Comparison of ENCODE assay signal across 19 cellular contexts in genomic region chr5:149015126-149015525, GRCh38. TPM values are rescaled to one million over a fixed set of nuclear protein-coding genes. Genes with fewer than 3 reads are reported as not detected.
DNase-seq lines count a peak whose midpoint lies in the region; TF ChIP-seq lines count a peak whose summit lies in the region.
"Had no signal": no experiment of that assay in that cellular context is flagged by ENCODE, and none has a peak within 500 bp of the region (broad histone marks: within the 10 kb centered on the region; RNA-seq: fewer than 3 reads in every experiment).

No MANE protein-coding gene starts in this region.

- 83 to 95% (median 89%) methylated on average over 1 of the region's 1 CpG for WGBS in ovary, 3 donors
- 83 to 94% methylated on average over 1 of the region's 1 CpG for WGBS in transverse colon (ENCODE audit: low coverage in 1 of 2), 2 donors

- H3K27ac ChIP-seq in ovary (no peak overlapping the region), ascending aorta (no peak overlapping the region), transverse colon (no peak overlapping the region)
- H3K27ac ChIP-seq: PC-9 had no signal

- in situ Hi-C loops in SK-MEL-5 (cut with HindIII; ENCODE audit: low pct_unique_long_range_greater_than_20kb, low sequenced_read_pairs) (no loop called here), transverse colon (cut with MboI; ENCODE audit: low pct_ligation_motif_present in 1 of 4, low pct_unique_long_range_greater_than_20kb in 1 of 4, low sequenced_read_pairs in 3 of 4) (no loop called here)

- H3K4me1 ChIP-seq in BE2C = peaks cover 39% of the 10 kb centered on the region
- no peaks in the 10 kb centered on the region for H3K4me1 ChIP-seq in ovary (ENCODE audit: insufficient read depth)
- no peaks in the 10 kb centered on the region for H3K4me1 ChIP-seq in ascending aorta
- H3K4me1 ChIP-seq in transverse colon = peaks cover 0 to 4% (median 0%) of the 10 kb centered on the region in 4 donors
- H3K4me1 ChIP-seq: Caco-2 had no signal

- H3K9me3 ChIP-seq in BE2C = no peaks in the 10 kb centered on the region
- H3K9me3 ChIP-seq in ovary = no peaks in the 10 kb centered on the region
- no peaks in the 10 kb centered on the region for H3K9me3 ChIP-seq in ascending aorta
- no peaks in the 10 kb centered on the region for H3K9me3 ChIP-seq in transverse colon
- H3K9me3 ChIP-seq: Caco-2 had no signal

- no peak for TF ChIP-seq CTCF in BE2C (IDR thresholded peaks at IDR 0.05; ENCODE audit: low read depth, low read length)
- no peak for TF ChIP-seq CTCF in ovary (IDR thresholded peaks at IDR 0.05)
- no peak for TF ChIP-seq CTCF in ascending aorta (IDR thresholded peaks at IDR 0.05)
- TF ChIP-seq CTCF in transverse colon (IDR thresholded peaks at IDR 0.05) = no peak

- intact Hi-C loops in ovary (cut with DNase I) = no loop called here
- intact Hi-C loops in ascending aorta (cut with DNase I) = no loop called here
- intact Hi-C loops in transverse colon (cut with DNase I; ENCODE audit: low total_unique reads) = no loop called here

- H3K27me3 ChIP-seq in BE2C = no peaks in the 10 kb centered on the region
- H3K27me3 ChIP-seq in ovary = no peaks in the 10 kb centered on the region
- no peaks in the 10 kb centered on the region for H3K27me3 ChIP-seq in ascending aorta
- H3K27me3 ChIP-seq in transverse colon = no peaks in the 10 kb centered on the region

- TF ChIP-seq POLR2A in ovary (IDR thresholded peaks at IDR 0.05) = no peak
- no peak for TF ChIP-seq POLR2A in transverse colon (IDR thresholded peaks at IDR 0.05)

- no peaks in the 10 kb centered on the region for H3K36me3 ChIP-seq in BE2C
- H3K36me3 ChIP-seq in ovary = no peaks in the 10 kb centered on the region
- H3K36me3 ChIP-seq in ascending aorta = no peaks in the 10 kb centered on the region
- no peaks in the 10 kb centered on the region for H3K36me3 ChIP-seq in transverse colon

- H3K4me3 ChIP-seq in BE2C (ENCODE audit: low read depth, low read length) = no peak overlapping the region
- H3K4me3 ChIP-seq in ovary = no peak overlapping the region
- no peak overlapping the region for H3K4me3 ChIP-seq in ascending aorta
- H3K4me3 ChIP-seq in transverse colon = no peak overlapping the region
- H3K4me3 ChIP-seq: PC-9 had no signal

- DNase-seq in BE2C (peak; percentile 76), HT1080 (ENCODE audit: low read depth) (peak; percentile 71), SK-MEL-5 (ENCODE audit: low read depth, low spot score) (peak; percentile 21), foreskin melanocyte (peak; percentile 40), ovary (no peak), ascending aorta (ENCODE audit: low spot score in 2 of 2) (no peak), transverse colon (no peak), NCI-H524 (lab: John Stamatoyannopoulos, UW) (no peak)
- DNase-seq: ACHN; Caco-2; CD4-positive, CD25-positive, alpha-beta regulatory T cell; DMS53; GOT3; NCI-H1417; NCI-H187; NCI-H2107; NCI-H2227 treated with DMSO at 0.1 percent for 48 hours; NCI-H524 treated with DMSO at 0.1 percent for 48 hours; PC-9 had no signal

- TF ChIP-seq EP300 in ovary (IDR thresholded peaks at IDR 0.05) = no peak
- no peak for TF ChIP-seq EP300 in transverse colon (IDR thresholded peaks at IDR 0.05; ENCODE audit: low read depth)

RNA-seq across cellular contexts. Expression of gene SH3TC2, which starts 47.7 kb away (rescaled TPM):
- polyA plus RNA-seq in BE2C (2012; ENCODE audit: insufficient read depth, insufficient read length, low read depth) = 1.4 TPM
- 22.1 and 24.0 TPM in 2 replicates for total RNA-seq in HT1080 (2014; rRNA removed; shearing (Covaris generic))
- 8.3 and 12.2 TPM in 2 replicates for polyA plus RNA-seq in HT1080 (2015; cell fraction: cytosol; rRNA removed)
- polyA plus RNA-seq in HT1080 (2015; cell fraction: nucleus; rRNA removed) = 61.7 and 71.3 TPM in 2 replicates
- total RNA-seq in SK-MEL-5 (2014; rRNA removed; shearing (Covaris generic)) = 21.8 and 22.1 TPM in 2 replicates
- 12.5 and 20.5 TPM in 2 replicates for polyA plus RNA-seq in SK-MEL-5 (2015; cell fraction: cytosol; rRNA removed)
- 68.1 and 109 TPM in 2 replicates for polyA plus RNA-seq in SK-MEL-5 (2015; cell fraction: nucleus; rRNA removed)
- total RNA-seq in ovary (under 1 TPM; 0.18 to 0.80 (median 0.59) TPM), ascending aorta (0.21 TPM), transverse colon (1 to 10 TPM in 2 of 4 donors, under 1 TPM in 1, not detected in 1; 0.55 to 1.6 (median 1.5) TPM)
- polyA plus RNA-seq in ovary = under 1 TPM; 0.21 to 0.78 TPM
- polyA plus RNA-seq: CD4-positive, CD25-positive, alpha-beta regulatory T cell had no signal

Comparison
In these comparisons a context has a peak if more than half of its experiments do, and no peak if none do; other contexts are left out.
1. DNase-seq: peak in BE2C (single experiment), HT1080 (single experiment), SK-MEL-5 (single experiment) and foreskin melanocyte (single experiment); none in ovary (0 of 5), ascending aorta (0 of 2), transverse colon (single experiment) and NCI-H524 (0 of 2).